Comparison of ENCODE assay signal across 8 cellular contexts in the genomic region with DNA sequence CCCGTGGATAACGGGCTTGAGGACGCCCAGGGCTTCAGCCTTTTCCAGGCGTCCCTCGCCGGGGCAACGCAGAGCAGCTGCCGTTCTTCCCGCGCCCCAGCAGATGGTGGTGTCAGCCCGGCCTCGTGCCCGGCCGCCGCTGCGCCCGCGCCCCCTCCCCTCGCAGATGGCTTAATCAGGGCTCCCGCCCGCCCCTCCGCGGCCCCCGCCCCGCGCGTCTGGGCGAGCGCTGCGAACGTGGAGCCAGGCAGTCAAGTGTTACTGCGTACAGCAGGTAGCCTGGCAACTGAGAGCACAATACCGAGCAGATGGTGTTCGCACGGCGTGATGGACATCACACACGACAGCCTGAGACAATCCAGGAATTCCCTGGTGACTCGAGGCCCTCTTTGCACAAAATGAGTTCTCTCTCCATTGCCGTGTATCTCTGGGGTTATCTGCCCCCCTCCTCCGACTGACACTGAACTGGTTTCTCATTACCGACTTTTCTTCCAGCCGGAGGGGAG.
DNase-seq lines count a peak whose midpoint lies in the region; ATAC-seq and TF ChIP-seq lines count a peak whose summit lies in the region.

No MANE protein-coding gene starts in this region.

- H3K36me3 Mint-ChIP-seq in activated naive CD4-positive, alpha-beta T cell treated with anti-CD3 and anti-CD28 coated beads, Interleukin-2, amount 50 U/mL, for 72 hours, result no peaks in the 10 kb centered on the region
- no peaks in the 10 kb centered on the region for H3K36me3 Mint-ChIP-seq in neural progenitor cell

- H3K79me2 ChIP-seq in neural progenitor cell (ENCODE audit: low read depth), result no peaks in the 10 kb centered on the region

- H3K27ac ChIP-seq in BLaER1 (peak overlapping the region; percentile 86), neural progenitor cell (peak overlapping the region; percentile 78), subcutaneous abdominal adipose tissue (ENCODE audit: low read depth, low read length) (peak overlapping the region; percentile 98)

- H3K27me3 Mint-ChIP-seq in neural progenitor cell (ENCODE audit: insufficient read depth, low read depth), result peaks cover 3% of the 10 kb centered on the region

- H3K36me3 ChIP-seq in BLaER1, result peaks cover 6% of the 10 kb centered on the region; the same call in 1 of the 2 replicates
- H3K36me3 ChIP-seq in neural progenitor cell, result no peaks in the 10 kb centered on the region
- H3K36me3 ChIP-seq in subcutaneous abdominal adipose tissue (ENCODE audit: control insufficient read depth in 5 of 5, insufficient read depth in 5 of 5, low read length in 5 of 5), result peaks cover 0 to 6% (median 0%) of the 10 kb centered on the region in 5 donors

- H2AFZ ChIP-seq in neural progenitor cell (replicated peaks), result peak overlapping the region; percentile 52

- H3K9me3 Mint-ChIP-seq in activated naive CD4-positive, alpha-beta T cell treated with anti-CD3 and anti-CD28 coated beads, Interleukin-2, amount 50 U/mL, for 72 hours, result no peaks in the 10 kb centered on the region
- peaks cover 2% of the 10 kb centered on the region for H3K9me3 Mint-ChIP-seq in neural progenitor cell

- H3F3A ChIP-seq in neural progenitor cell (ENCODE audit: low read depth), result peaks cover 44% of the 10 kb centered on the region

- peak overlapping the region; percentile 65 for H3K4me3 Mint-ChIP-seq in neural progenitor cell

- no peaks in the 10 kb centered on the region for H3K27me3 ChIP-seq in BLaER1
- H3K27me3 ChIP-seq in neural progenitor cell, result no peaks in the 10 kb centered on the region
- no peaks in the 10 kb centered on the region for H3K27me3 ChIP-seq in subcutaneous abdominal adipose tissue (ENCODE audit: control insufficient read depth in 5 of 5, insufficient read depth in 4 of 5, low read length in 5 of 5)

- TF ChIP-seq CTCF in GM20000 (IDR thresholded peaks at IDR 0.05; ENCODE audit: extremely low read depth, missing control alignments) (peak; percentile 45), neural progenitor cell (IDR thresholded peaks at IDR 0.05) (peak; percentile 81)

- no peaks in the 10 kb centered on the region for H3K9me3 ChIP-seq in BLaER1
- no peaks in the 10 kb centered on the region for H3K9me3 ChIP-seq in neural progenitor cell (ENCODE audit: low read depth)
- H3K9me3 ChIP-seq in subcutaneous abdominal adipose tissue (ENCODE audit: control insufficient read depth in 5 of 5, low read length in 5 of 5), result no peaks in the 10 kb centered on the region

- peak overlapping the region; percentile 81 for H3K9ac ChIP-seq in BLaER1
- no peak overlapping the region for H3K9ac ChIP-seq in neural progenitor cell
- peak overlapping the region; percentile 78 to 94 (median 87) for H3K9ac ChIP-seq in subcutaneous abdominal adipose tissue (ENCODE audit: low read length in 5 of 5)

- DNase-seq in GM20000 (ENCODE audit: low spot score) (peak; percentile 81), LHCN-M2 (ENCODE audit: low read depth) (peak; percentile 38), SHP77 (lab: John Stamatoyannopoulos, UW) (peak; percentile 73 to 82), globus pallidus (ENCODE audit: low spot score) (peak; percentile 85), neural progenitor cell (ENCODE audit: low spot score) (peak; percentile 95)
- DNase-seq in activated naive CD4-positive, alpha-beta T cell treated with anti-CD3 and anti-CD28 coated beads, Interleukin-2, amount 50 U/mL, for 72 hours (ENCODE audit: low spot score in 2 of 2), result peak; percentile 70 to 75

- H3K4me3 ChIP-seq in BLaER1 (peak overlapping the region; percentile 66), neural progenitor cell (peak overlapping the region; percentile 43), subcutaneous abdominal adipose tissue (ENCODE audit: low read depth in 1 of 5, low read length in 5 of 5) (peak overlapping the region; percentile 77 to 91 (median 84))

- ATAC-seq in activated naive CD4-positive, alpha-beta T cell treated with anti-CD3 and anti-CD28 coated beads, Interleukin-2, amount 50 U/mL, for 72 hours, result peak; percentile 84 to 91

- H4K20me1 ChIP-seq in BLaER1 (no peaks in the 10 kb centered on the region), neural progenitor cell (ENCODE audit: low read depth) (no peaks in the 10 kb centered on the region)

- H3K4me2 ChIP-seq in BLaER1, result peak overlapping the region; percentile 96
- H3K4me2 ChIP-seq in neural progenitor cell, result peak overlapping the region; percentile 73

- H3K4me1 Mint-ChIP-seq in neural progenitor cell, result peaks cover 54% of the 10 kb centered on the region

- no peak overlapping the region for H3K27ac Mint-ChIP-seq in activated naive CD4-positive, alpha-beta T cell treated with anti-CD3 and anti-CD28 coated beads, Interleukin-2, amount 50 U/mL, for 72 hours
- peak overlapping the region; percentile 99 for H3K27ac Mint-ChIP-seq in neural progenitor cell

- H3K4me1 ChIP-seq in BLaER1, result peaks cover 37% of the 10 kb centered on the region
- peaks cover 53% of the 10 kb centered on the region for H3K4me1 ChIP-seq in neural progenitor cell
- H3K4me1 ChIP-seq in subcutaneous abdominal adipose tissue (ENCODE audit: control insufficient read depth in 5 of 5, insufficient read depth in 5 of 5, low read length in 5 of 5), result peaks cover 5 to 47% (median 40%) of the 10 kb centered on the region in 5 donors

Comparison
In these comparisons a context has a peak if more than half of its experiments do, and no peak if none do; other contexts are left out.
1. Peak in every context shown above with its lines: DNase-seq, ATAC-seq, H3K4me3 ChIP-seq and H3K27ac ChIP-seq.
2. DNase-seq: peak in every context shown above with its lines; median percentile 95 in neural progenitor cell; 85 in globus pallidus; 81 in GM20000; 78 in SHP77; 72 in activated naive CD4-positive, alpha-beta T cell treated with anti-CD3 and anti-CD28 coated beads, Interleukin-2, amount 50 U/mL, for 72 hours; 38 in LHCN-M2.